ENCODE assay signal across 3 cellular contexts in genomic region chr3:7577513-7577912, GRCh38.
"Had no signal": no experiment of that assay in that cellular context is flagged by ENCODE, and none has a peak within 500 bp of the region (broad histone marks: within the 10 kb centered on the region; RNA-seq: fewer than 3 reads in every experiment).

No MANE protein-coding gene starts in this region.

- DNase-seq: GDM1, GF-D8 had no signal

- ATAC-seq: GM12878 had no signal

- H3K4me3 ChIP-seq: GM12878 had no signal
